In the genomic region with DNA sequence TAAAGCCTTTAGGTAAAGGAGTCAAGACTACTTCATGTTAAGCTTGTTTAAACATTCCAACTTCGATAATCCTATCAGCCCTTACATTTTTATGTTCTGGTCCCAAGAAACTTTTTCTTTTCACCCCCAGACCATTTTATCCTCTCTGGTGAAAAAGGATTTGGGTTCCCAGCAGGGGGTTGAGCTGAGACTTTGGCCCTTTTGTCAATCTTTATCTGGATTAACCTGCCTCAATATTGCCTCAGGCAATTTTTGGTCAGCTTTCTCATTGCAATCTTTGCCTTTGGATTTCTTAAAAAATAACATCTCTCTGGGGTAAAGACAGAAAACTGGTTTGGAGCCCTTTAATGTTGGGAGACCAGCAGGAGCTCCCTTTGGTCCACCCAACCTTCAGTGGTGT, we compare ENCODE assay signal across 34 cellular contexts. TPM values are rescaled to one million over a fixed set of nuclear protein-coding genes. Genes with fewer than 3 reads are reported as not detected.
"Had no signal": no experiment of that assay in that cellular context is flagged by ENCODE, and none has a peak within 500 bp of the region (broad histone marks: within the 10 kb centered on the region; RNA-seq: fewer than 3 reads in every experiment).

No MANE protein-coding gene starts in this region.

- H3K4me1 ChIP-seq: ascending aorta, colonic mucosa, right lobe of liver had no signal

- H3K27ac Mint-ChIP-seq: activated CD4-positive, alpha-beta memory T cell treated with anti-CD3 and anti-CD28 coated beads for 36 hours; activated CD4-positive, alpha-beta T cell treated with anti-CD3 and anti-CD28 coated beads, Interleukin-2, amount 10 ng/mL, durations not matched to agents 24 days and 14 days; activated naive CD4-positive, alpha-beta T cell treated with anti-CD3 and anti-CD28 coated beads, Interleukin-2, amount 10 ng/mL, durations not matched to agents 7 days and 5 days; activated naive CD8-positive, alpha-beta T cell treated with anti-CD3 and anti-CD28 coated beads, Interleukin-2, amount 10 ng/mL, durations not matched to agents 7 days and 5 days; activated T-cell treated with anti-CD3 and anti-CD28 coated beads, Interleukin-2, amount 50 U/mL, for 24 hours; brain; effector memory CD8-positive, alpha-beta T cell; memory B cell; progenitor cell of endocrine pancreas; stimulated activated effector memory CD8-positive, alpha-beta T cell treated with anti-CD3 and anti-CD28 coated beads, Interleukin-12 subunit alpha, Interleukin-12 subunit beta, amount 100 ng/mL, for 72 hours; stimulated activated naive CD8-positive, alpha-beta T cell treated with anti-CD3 and anti-CD28 coated beads, Interleukin-15, Interleukin-2, amounts not matched to agents 100 ng/mL and 50 ng/mL, for 24 hours had no signal

- H3K4me3 ChIP-seq: ascending aorta, cardiac muscle cell, colonic mucosa, dorsolateral prefrontal cortex, right lobe of liver, thoracic aorta had no signal

- H3K36me3 ChIP-seq: ascending aorta, cardiac muscle cell, colonic mucosa, neutrophil, right lobe of liver, thoracic aorta had no signal

- H3K36me3 Mint-ChIP-seq: activated CD4-positive, alpha-beta memory T cell treated with anti-CD3 and anti-CD28 coated beads for 36 hours; activated naive CD4-positive, alpha-beta T cell treated with anti-CD3 and anti-CD28 coated beads, Interleukin-2, amount 10 ng/mL, durations not matched to agents 7 days and 5 days; activated naive CD8-positive, alpha-beta T cell treated with anti-CD3 and anti-CD28 coated beads, Interleukin-2, amount 10 ng/mL, durations not matched to agents 7 days and 5 days; brain; immature natural killer cell; memory B cell; natural killer cell; stimulated activated effector memory CD8-positive, alpha-beta T cell treated with anti-CD3 and anti-CD28 coated beads, Interleukin-12 subunit alpha, Interleukin-12 subunit beta, amount 100 ng/mL, for 72 hours had no signal

- H3K4me3 Mint-ChIP-seq: activated CD4-positive, alpha-beta memory T cell treated with anti-CD3 and anti-CD28 coated beads for 36 hours; activated CD4-positive, alpha-beta T cell treated with anti-CD3 and anti-CD28 coated beads, Interleukin-2, amount 10 ng/mL, durations not matched to agents 24 days and 14 days; activated naive CD4-positive, alpha-beta T cell treated with anti-CD3 and anti-CD28 coated beads, Interleukin-2, amount 10 ng/mL, durations not matched to agents 7 days and 5 days; activated naive CD8-positive, alpha-beta T cell treated with anti-CD3 and anti-CD28 coated beads, Interleukin-2, amount 10 ng/mL, durations not matched to agents 7 days and 5 days; activated T-cell treated with anti-CD3 and anti-CD28 coated beads, Interleukin-2, amount 50 U/mL, for 24 hours; brain; effector memory CD8-positive, alpha-beta T cell; immature natural killer cell; memory B cell; natural killer cell; stimulated activated effector memory CD8-positive, alpha-beta T cell treated with anti-CD3 and anti-CD28 coated beads, Interleukin-12 subunit alpha, Interleukin-12 subunit beta, amount 100 ng/mL, for 72 hours; stimulated activated naive CD8-positive, alpha-beta T cell treated with anti-CD3 and anti-CD28 coated beads, Interleukin-15, Interleukin-2, amounts not matched to agents 100 ng/mL and 50 ng/mL, for 24 hours had no signal

- H3K4me1 Mint-ChIP-seq: activated CD4-positive, alpha-beta T cell treated with anti-CD3 and anti-CD28 coated beads, Interleukin-2, amount 10 ng/mL, durations not matched to agents 24 days and 14 days; activated naive CD4-positive, alpha-beta T cell treated with anti-CD3 and anti-CD28 coated beads, Interleukin-2, amount 10 ng/mL, durations not matched to agents 7 days and 5 days; activated naive CD8-positive, alpha-beta T cell treated with anti-CD3 and anti-CD28 coated beads, Interleukin-2, amount 10 ng/mL, durations not matched to agents 7 days and 5 days; memory B cell; stimulated activated effector memory CD8-positive, alpha-beta T cell treated with anti-CD3 and anti-CD28 coated beads, Interleukin-12 subunit alpha, Interleukin-12 subunit beta, amount 100 ng/mL, for 72 hours had no signal

- ATAC-seq: effector memory CD8-positive, alpha-beta T cell; left colon; right lobe of liver had no signal

- H3K9me3 Mint-ChIP-seq: activated CD4-positive, alpha-beta memory T cell treated with anti-CD3 and anti-CD28 coated beads for 36 hours; activated CD4-positive, alpha-beta T cell treated with anti-CD3 and anti-CD28 coated beads, Interleukin-2, amount 10 ng/mL, durations not matched to agents 24 days and 14 days; activated naive CD4-positive, alpha-beta T cell treated with anti-CD3 and anti-CD28 coated beads, Interleukin-2, amount 10 ng/mL, durations not matched to agents 7 days and 5 days; activated naive CD8-positive, alpha-beta T cell treated with anti-CD3 and anti-CD28 coated beads, Interleukin-2, amount 10 ng/mL, durations not matched to agents 7 days and 5 days; activated T-cell treated with anti-CD3 and anti-CD28 coated beads, Interleukin-2, amount 50 U/mL, for 24 hours; brain; effector memory CD8-positive, alpha-beta T cell; immature natural killer cell; memory B cell; natural killer cell; stimulated activated effector memory CD8-positive, alpha-beta T cell treated with anti-CD3 and anti-CD28 coated beads, Interleukin-12 subunit alpha, Interleukin-12 subunit beta, amount 100 ng/mL, for 72 hours; stimulated activated naive CD8-positive, alpha-beta T cell treated with anti-CD3 and anti-CD28 coated beads, Interleukin-15, Interleukin-2, amounts not matched to agents 100 ng/mL and 50 ng/mL, for 24 hours had no signal

- DNase-seq: activated CD4-positive, alpha-beta memory T cell treated with anti-CD3 and anti-CD28 coated beads for 36 hours; activated CD4-positive, alpha-beta T cell treated with anti-CD3 and anti-CD28 coated beads, Interleukin-2, amount 10 ng/mL, durations not matched to agents 24 days and 14 days; activated CD4-positive, CD25-positive, alpha-beta regulatory T cell treated with anti-CD3 and anti-CD28 coated beads, Interleukin-2, amount 50 U/mL, for 72 hours; activated CD8-positive, alpha-beta memory T cell treated with anti-CD3 and anti-CD28 coated beads, Interleukin-2, amount 50 U/mL, for 48 hours; activated gamma-delta T cell; activated naive CD4-positive, alpha-beta T cell treated with anti-CD3 and anti-CD28 coated beads, Interleukin-2, amount 10 ng/mL, durations not matched to agents 7 days and 5 days; activated naive CD8-positive, alpha-beta T cell treated with anti-CD3 and anti-CD28 coated beads, Interleukin-2, amount 10 ng/mL, durations not matched to agents 7 days and 5 days; activated T-cell treated with anti-CD3 and anti-CD28 coated beads, Interleukin-2, amount 50 U/mL, for 24 hours; cerebellar nuclear complex; colonic mucosa; dorsolateral prefrontal cortex; effector memory CD8-positive, alpha-beta T cell; foreskin fibroblast; head of caudate nucleus; hypothalamus; immature natural killer cell; kidney; left colon; natural killer cell; right lobe of liver; stimulated activated CD4-positive, alpha-beta T cell treated with anti-CD3 and anti-CD28 coated beads, Interleukin-4, amount 100 ng/mL, for 24 hours; T1000; trophoblast cell had no signal

- H3K27me3 ChIP-seq: ascending aorta, cardiac muscle cell, colonic mucosa, dorsolateral prefrontal cortex, neutrophil, right lobe of liver had no signal

- H3K9me3 ChIP-seq: ascending aorta, colonic mucosa, neutrophil, right lobe of liver, thoracic aorta had no signal

- H3K27ac ChIP-seq: ascending aorta, cardiac muscle cell, colonic mucosa, dorsolateral prefrontal cortex, neutrophil, right lobe of liver, thoracic aorta had no signal

- H3K27me3 Mint-ChIP-seq: activated CD4-positive, alpha-beta memory T cell treated with anti-CD3 and anti-CD28 coated beads for 36 hours; activated CD4-positive, alpha-beta T cell treated with anti-CD3 and anti-CD28 coated beads, Interleukin-2, amount 10 ng/mL, durations not matched to agents 24 days and 14 days; activated naive CD4-positive, alpha-beta T cell treated with anti-CD3 and anti-CD28 coated beads, Interleukin-2, amount 10 ng/mL, durations not matched to agents 7 days and 5 days; activated T-cell treated with anti-CD3 and anti-CD28 coated beads, Interleukin-2, amount 50 U/mL, for 24 hours; effector memory CD8-positive, alpha-beta T cell; memory B cell; progenitor cell of endocrine pancreas; stimulated activated naive CD8-positive, alpha-beta T cell treated with anti-CD3 and anti-CD28 coated beads, Interleukin-15, Interleukin-2, amounts not matched to agents 100 ng/mL and 50 ng/mL, for 24 hours had no signal

RNA-seq across cellular contexts. Expression of gene CSRNP3, which starts 33.9 kb away (rescaled TPM):
- total RNA-seq: activated CD4-positive, alpha-beta memory T cell treated with anti-CD3 and anti-CD28 coated beads for 36 hours; activated CD4-positive, alpha-beta T cell treated with anti-CD3 and anti-CD28 coated beads, Interleukin-2, amount 10 ng/mL, durations not matched to agents 24 days and 14 days; activated CD8-positive, alpha-beta memory T cell treated with anti-CD3 and anti-CD28 coated beads for 36 hours; activated naive CD8-positive, alpha-beta T cell treated with anti-CD3 and anti-CD28 coated beads, Interleukin-2, amount 10 ng/mL, durations not matched to agents 7 days and 5 days; endothelial cell of umbilical vein; natural killer cell had no signal
- polyA plus RNA-seq: endothelial cell of umbilical vein, immature natural killer cell had no signal
